ENCODE assay signal across 10 cellular contexts in genomic region chr2:98483257-98483861, GRCh38. TPM values are rescaled to one million over a fixed set of nuclear protein-coding genes. Genes with fewer than 3 reads are reported as not detected.
A peak's percentile ranks its signal among the peaks of the same experiment; 100 is the strongest.
DNase-seq lines count a peak whose midpoint lies in the region; ATAC-seq and TF ChIP-seq lines count a peak whose summit lies in the region.
"Had no signal": no experiment of that assay in that cellular context is flagged by ENCODE, and none has a peak within 500 bp of the region (broad histone marks: within the 10 kb centered on the region; RNA-seq: fewer than 3 reads in every experiment).

No MANE protein-coding gene starts in this region.

- no peaks in the 10 kb centered on the region for H3K27me3 Mint-ChIP-seq in activated CD4-positive, alpha-beta T cell treated with anti-CD3 and anti-CD28 coated beads for 36 hours

- CTCF ChIA-PET in activated CD4-positive, alpha-beta T cell treated with anti-CD3 and anti-CD28 coated beads for 36 hours (lab: Charles Lee), result interaction anchor here (0.5 to 1.0 kb wide), 3 partner anchors 8 to 34 kb away, joined by 3 read pairs; no protein-coding TSS in a partner anchor

- H3K9me3 ChIP-seq in RWPE2 (ENCODE audit: severe bottlenecking) (no peaks in the 10 kb centered on the region), MG63 (no peaks in the 10 kb centered on the region)

- H3K27ac Mint-ChIP-seq in activated CD4-positive, alpha-beta T cell treated with anti-CD3 and anti-CD28 coated beads for 36 hours, result peak overlapping the region; percentile 70
- peak overlapping the region; percentile 83 for H3K27ac Mint-ChIP-seq in stimulated activated effector memory CD8-positive, alpha-beta T cell treated with anti-CD3 and anti-CD28 coated beads, Interleukin-12 subunit alpha, Interleukin-12 subunit beta, amount 100 ng/mL, for 72 hours

- no peaks in the 10 kb centered on the region for H3K36me3 Mint-ChIP-seq in activated CD4-positive, alpha-beta T cell treated with anti-CD3 and anti-CD28 coated beads for 36 hours (ENCODE audit: low read depth)
- no peaks in the 10 kb centered on the region for H3K36me3 Mint-ChIP-seq in stimulated activated effector memory CD8-positive, alpha-beta T cell treated with anti-CD3 and anti-CD28 coated beads, Interleukin-12 subunit alpha, Interleukin-12 subunit beta, amount 100 ng/mL, for 72 hours
- H3K36me3 Mint-ChIP-seq: naive B cell had no signal

- intact Hi-C loops in activated CD4-positive, alpha-beta T cell treated with anti-CD3 and anti-CD28 coated beads for 36 hours (cut with DNase I, micrococcal nuclease), result loop anchor here (2.0 to 5.0 kb wide), 4 partner anchors 36 to 71 kb away; partner anchors contain the start of gene INPP4A (in 1 of the 2)

- H3K4me3 Mint-ChIP-seq in activated CD4-positive, alpha-beta T cell treated with anti-CD3 and anti-CD28 coated beads for 36 hours, result no peak overlapping the region
- H3K4me3 Mint-ChIP-seq in stimulated activated effector memory CD8-positive, alpha-beta T cell treated with anti-CD3 and anti-CD28 coated beads, Interleukin-12 subunit alpha, Interleukin-12 subunit beta, amount 100 ng/mL, for 72 hours, result peak overlapping the region; percentile 36

- H3K36me3 ChIP-seq in RWPE2 (ENCODE audit: low read depth) (no peaks in the 10 kb centered on the region), MG63 (no peaks in the 10 kb centered on the region)

- TF ChIP-seq CTCF in RWPE2 (IDR thresholded peaks at IDR 0.05; ENCODE audit: poor library complexity, severe bottlenecking), result no peak

- no peaks in the 10 kb centered on the region for H3K27me3 ChIP-seq in RWPE2 (ENCODE audit: insufficient read depth, poor library complexity, severe bottlenecking)
- H3K27me3 ChIP-seq in MG63, result no peaks in the 10 kb centered on the region

- POLR2A ChIA-PET in activated CD4-positive, alpha-beta T cell treated with anti-CD3 and anti-CD28 coated beads for 36 hours (lab: Charles Lee), result interaction anchor here (0.6 kb wide), 2 partner anchors 13 to 449 kb away, joined by 3 to 4 read pairs; no protein-coding TSS in a partner anchor

- H3K4me1 ChIP-seq in RWPE2 (ENCODE audit: insufficient read depth, poor library complexity, severe bottlenecking), result peaks cover 26% of the 10 kb centered on the region

- H3K4me3 ChIP-seq in RWPE2 (ENCODE audit: severe bottlenecking), result no peak overlapping the region
- H3K4me3 ChIP-seq in MG63, result no peak overlapping the region

- H3K4me1 Mint-ChIP-seq in activated CD4-positive, alpha-beta T cell treated with anti-CD3 and anti-CD28 coated beads for 36 hours, result peaks cover 96% of the 10 kb centered on the region
- H3K4me1 Mint-ChIP-seq in stimulated activated effector memory CD8-positive, alpha-beta T cell treated with anti-CD3 and anti-CD28 coated beads, Interleukin-12 subunit alpha, Interleukin-12 subunit beta, amount 100 ng/mL, for 72 hours, result peaks cover 98% of the 10 kb centered on the region

- peak; percentile 18 for ATAC-seq in activated CD4-positive, alpha-beta T cell treated with anti-CD3 and anti-CD28 coated beads for 36 hours
- ATAC-seq in HG02798 (IDR thresholded peaks at IDR 0.05; ENCODE audit: poor library complexity, unreplicated experiment) (peak; percentile 72), RWPE2 (ENCODE audit: low read depth) (peak; percentile 21; the same call in 1 of the 3 replicates)
- peak; percentile 67 for ATAC-seq in stimulated activated effector memory CD8-positive, alpha-beta T cell treated with anti-CD3 and anti-CD28 coated beads, Interleukin-12 subunit alpha, Interleukin-12 subunit beta, amount 100 ng/mL, for 72 hours

- no peak overlapping the region for H3K27ac ChIP-seq in RWPE2 (ENCODE audit: poor library complexity, severe bottlenecking)

- no peaks in the 10 kb centered on the region for H3K9me3 Mint-ChIP-seq in activated CD4-positive, alpha-beta T cell treated with anti-CD3 and anti-CD28 coated beads for 36 hours (ENCODE audit: low read depth)
- no peaks in the 10 kb centered on the region for H3K9me3 Mint-ChIP-seq in stimulated activated effector memory CD8-positive, alpha-beta T cell treated with anti-CD3 and anti-CD28 coated beads, Interleukin-12 subunit alpha, Interleukin-12 subunit beta, amount 100 ng/mL, for 72 hours
- H3K9me3 Mint-ChIP-seq: naive B cell had no signal

- DNase-seq in activated CD4-positive, alpha-beta T cell treated with anti-CD3 and anti-CD28 coated beads for 36 hours, result no peak
- no peak for DNase-seq in activated CD4-positive, alpha-beta T cell treated with anti-CD3 and anti-CD28 coated beads, Interleukin-2, amount 50 U/mL, for 4 hours
- DNase-seq in RWPE2 (ENCODE audit: low spot score) (no peak), NCI-H82 treated with DMSO at 0.1 percent for 48 hours (lab: John Stamatoyannopoulos, UW; ENCODE audit: unreplicated experiment) (no peak), MG63 (no peak), KG1 (lab: John Stamatoyannopoulos, UW) (no peak)
- DNase-seq in stimulated activated effector memory CD8-positive, alpha-beta T cell treated with anti-CD3 and anti-CD28 coated beads, Interleukin-12 subunit alpha, Interleukin-12 subunit beta, amount 100 ng/mL, for 72 hours (ENCODE audit: low spot score in 2 of 2), result peak in 1 of 2 donors; percentile 70
- DNase-seq: naive B cell, NCI-H82 had no signal

RNA-seq across cellular contexts. Expression of gene INPP4A, which starts 38.7 kb away (rescaled TPM):
- 10 to 100 TPM; 29.1 to 33.0 TPM for total RNA-seq in activated CD4-positive, alpha-beta T cell treated with anti-CD3 and anti-CD28 coated beads for 36 hours
- total RNA-seq in MG63 (2014; rRNA removed; shearing (Covaris generic); ENCODE audit: low replicate concordance), result 8.4 and 12.6 TPM in 2 replicates

Comparison
In these comparisons a context has a peak if more than half of its experiments do, and no peak if none do; other contexts are left out.
1. ATAC-seq: peak in every context shown above with its lines; median percentile 72 in HG02798; 67 in stimulated activated effector memory CD8-positive, alpha-beta T cell treated with anti-CD3 and anti-CD28 coated beads, Interleukin-12 subunit alpha, Interleukin-12 subunit beta, amount 100 ng/mL, for 72 hours; 21 in RWPE2; 18 in activated CD4-positive, alpha-beta T cell treated with anti-CD3 and anti-CD28 coated beads for 36 hours.